In genomic region chrX:11952176-11952720, GRCh38 we compare ENCODE assay signal across 31 cellular contexts.
A peak's percentile ranks its signal among the peaks of the same experiment; 100 is the strongest.
DNase-seq lines count a peak whose midpoint lies in the region; ATAC-seq and TF ChIP-seq lines count a peak whose summit lies in the region.
"Had no signal": no experiment of that assay in that cellular context is flagged by ENCODE, and none has a peak within 500 bp of the region (broad histone marks: within the 10 kb centered on the region; RNA-seq: fewer than 3 reads in every experiment).

No MANE protein-coding gene starts in this region.

- no peaks in the 10 kb centered on the region for H3K9me3 ChIP-seq in mammary epithelial cell (replicated peaks; ENCODE audit: insufficient read depth, low read length)
- peaks cover 0 to 9% of the 10 kb centered on the region in 2 donors for H3K9me3 ChIP-seq in breast epithelium
- H3K9me3 ChIP-seq in left ventricle myocardium inferior (replicated peaks) = no peaks in the 10 kb centered on the region
- no peaks in the 10 kb centered on the region for H3K9me3 ChIP-seq in smooth muscle cell (replicated peaks; ENCODE audit: low read depth)
- H3K9me3 ChIP-seq: ascending aorta, esophagus squamous epithelium, left lung, psoas muscle, suprapubic skin, upper lobe of right lung had no signal

- H3K4me2 ChIP-seq in mammary epithelial cell (ENCODE audit: insufficient read depth, low read depth, low read length) = no peak overlapping the region
- H3K4me2 ChIP-seq in smooth muscle cell = peak overlapping the region; percentile 16

- TF ChIP-seq POLR2A in breast epithelium (IDR thresholded peaks at IDR 0.05) = no peak

- H3K9ac ChIP-seq in mammary epithelial cell (ENCODE audit: insufficient read depth, low read length) (no peak overlapping the region), smooth muscle cell (ENCODE audit: low read depth) (peak overlapping the region; percentile 34)

- no peak overlapping the region for H3K4me3 ChIP-seq in mammary epithelial cell (replicated peaks in 1 of 3; ENCODE audit: insufficient read depth in 1 of 3, low read depth in 2 of 3, low read length in 3 of 3)
- no peak overlapping the region for H3K4me3 ChIP-seq in breast epithelium
- no peak overlapping the region for H3K4me3 ChIP-seq in astrocyte of the spinal cord (ENCODE audit: low read depth, low read length)
- H3K4me3 ChIP-seq in left ventricle myocardium inferior = no peak overlapping the region
- no peak overlapping the region for H3K4me3 ChIP-seq in smooth muscle cell
- H3K4me3 ChIP-seq: ascending aorta, dorsolateral prefrontal cortex, esophagus squamous epithelium, left lung, psoas muscle, suprapubic skin, upper lobe of right lung had no signal

- ATAC-seq in GM18873 (IDR thresholded peaks at IDR 0.05; ENCODE audit: low FRiP score, unreplicated experiment) = no peak
- ATAC-seq: activated CD4-positive, CD25-positive, alpha-beta regulatory T cell treated with anti-CD3 and anti-CD28 coated beads, Interleukin-2, amount 50 U/mL, for 24 hours; activated CD8-positive, alpha-beta memory T cell treated with anti-CD3 and anti-CD28 coated beads, Interleukin-2, amount 10 ng/mL, durations not matched to agents 7 days and 5 days; left lung; naive thymus-derived CD8-positive, alpha-beta T cell; psoas muscle; SK-N-SH treated with all-trans-retinoic acid at 6 μM for 48 hours; T-helper 17 cell; upper lobe of right lung had no signal

- no peak for TF ChIP-seq CTCF in mammary epithelial cell (conservative IDR thresholded peaks at IDR 0.05 in 1 of 2, IDR thresholded peaks at IDR 0.05 in 1 of 2; ENCODE audit: extremely low read depth in 1 of 2, insufficient read depth in 1 of 2, low read depth in 1 of 2, low read length in 2 of 2)
- TF ChIP-seq CTCF in breast epithelium (IDR thresholded peaks at IDR 0.05) = no peak
- no peak for TF ChIP-seq CTCF in astrocyte of the spinal cord (IDR thresholded peaks at IDR 0.05; ENCODE audit: low read depth, low read length)
- TF ChIP-seq CTCF in left ventricle myocardium inferior (IDR thresholded peaks at IDR 0.05; ENCODE audit: borderline replicate concordance) = no peak
- no peak for TF ChIP-seq CTCF in smooth muscle cell (IDR thresholded peaks at IDR 0.05; ENCODE audit: borderline replicate concordance, insufficient read depth, poor library complexity, severe bottlenecking)

- H3K36me3 ChIP-seq in mammary epithelial cell (ENCODE audit: insufficient read depth, low read length) (no peaks in the 10 kb centered on the region), breast epithelium (no peaks in the 10 kb centered on the region), left ventricle myocardium inferior (no peaks in the 10 kb centered on the region), smooth muscle cell (ENCODE audit: low read depth) (no peaks in the 10 kb centered on the region)
- H3K36me3 ChIP-seq: ascending aorta, esophagus squamous epithelium, left lung, suprapubic skin, upper lobe of right lung had no signal

- H3K27me3 ChIP-seq in mammary epithelial cell (ENCODE audit: insufficient read depth, low read length) (no peaks in the 10 kb centered on the region), breast epithelium (no peaks in the 10 kb centered on the region), left ventricle myocardium inferior (ENCODE audit: low read depth) (no peaks in the 10 kb centered on the region), smooth muscle cell (ENCODE audit: low read depth) (no peaks in the 10 kb centered on the region)
- H3K27me3 ChIP-seq: ascending aorta, esophagus squamous epithelium, left lung, suprapubic skin, upper lobe of right lung had no signal

- H3K4me1 ChIP-seq in mammary epithelial cell (ENCODE audit: insufficient read depth, low read length) (peaks cover 22% of the 10 kb centered on the region), breast epithelium (no peaks in the 10 kb centered on the region), left ventricle myocardium inferior (no peaks in the 10 kb centered on the region), smooth muscle cell (ENCODE audit: low read depth) (peaks cover 15% of the 10 kb centered on the region)
- H3K4me1 ChIP-seq: ascending aorta, esophagus squamous epithelium, left lung, psoas muscle, suprapubic skin, upper lobe of right lung had no signal

- WGBS in mammary epithelial cell (ENCODE audit: low coverage, missing lambda C conversion rate) = 72% methylated on average over 4 of the region's 4 CpGs
- WGBS in smooth muscle cell (ENCODE audit: low lambda C conversion rate) = 52% methylated on average over 4 of the region's 4 CpGs

- no peaks in the 10 kb centered on the region for H3F3A ChIP-seq in smooth muscle cell (ENCODE audit: low read depth)

- in situ Hi-C loops in mammary epithelial cell (cut with MboI; ENCODE audit: low sequenced_read_pairs in 2 of 2) = no loop called here
- in situ Hi-C loops in astrocyte of the spinal cord (cut with HindIII; ENCODE audit: low sequenced_read_pairs) = no loop called here

- H3K27ac ChIP-seq in mammary epithelial cell (ENCODE audit: insufficient read depth, low read depth, low read length) (no peak overlapping the region), breast epithelium (no peak overlapping the region), left ventricle myocardium inferior (replicated peaks) (no peak overlapping the region), smooth muscle cell (ENCODE audit: low read depth) (peak overlapping the region; percentile 87)
- H3K27ac ChIP-seq: 22Rv1, ascending aorta, dorsolateral prefrontal cortex, esophagus squamous epithelium, left lung, psoas muscle, suprapubic skin, upper lobe of right lung had no signal

- H3K79me2 ChIP-seq in mammary epithelial cell (ENCODE audit: insufficient read depth, low read length) (no peaks in the 10 kb centered on the region), smooth muscle cell (ENCODE audit: low read depth) (no peaks in the 10 kb centered on the region)

- intact Hi-C loops in mammary epithelial cell (cut with micrococcal nuclease) = no loop called here
- intact Hi-C loops in breast epithelium (cut with DNase I; ENCODE audit: low total_unique reads) = no loop called here
- intact Hi-C loops in left ventricle myocardium inferior (cut with micrococcal nuclease) = no loop called here

- peak overlapping the region; percentile 1 for H2AFZ ChIP-seq in mammary epithelial cell (ENCODE audit: low read depth, low read length)
- no peak overlapping the region for H2AFZ ChIP-seq in smooth muscle cell (ENCODE audit: low read depth)

- BruUV-seq in mammary epithelial cell (replicated peaks; lab: Mats Ljungman, UMichigan) = no TSS peak

- dilution Hi-C loops in mammary epithelial cell (cut with HindIII; ENCODE audit: low sequenced_read_pairs) = no loop called here

- H4K20me1 ChIP-seq in mammary epithelial cell (ENCODE audit: insufficient read depth, low read length) = no peaks in the 10 kb centered on the region
- no peaks in the 10 kb centered on the region for H4K20me1 ChIP-seq in smooth muscle cell (ENCODE audit: low read depth)

- DNase-seq in mammary epithelial cell (no peak), breast epithelium (ENCODE audit: low spot score in 2 of 2) (no peak), astrocyte of the spinal cord (ENCODE audit: low read depth, low spot score) (peak; percentile 38), left ventricle myocardium inferior (peak; percentile 32), smooth muscle cell (lab: John Stamatoyannopoulos, UW; ENCODE audit: unreplicated experiment) (no peak), hippocampal formation (lab: John Stamatoyannopoulos, UW) (no peak), midbrain (lab: John Stamatoyannopoulos, UW) (no peak)
- DNase-seq: activated CD4-positive, alpha-beta T cell treated with anti-CD3 and anti-CD28 coated beads, Interleukin-2, amount 50 U/mL, for 4 hours; activated CD8-positive, alpha-beta memory T cell treated with anti-CD3 and anti-CD28 coated beads, Interleukin-2, amount 10 ng/mL, durations not matched to agents 7 days and 5 days; activated gamma-delta T cell treated with Interleukin-2 at 50 U/mL for 16 hours; activated naive CD8-positive, alpha-beta T cell treated with anti-CD3 and anti-CD28 coated beads, Interleukin-2, amount 10 ng/mL, durations not matched to agents 7 days and 5 days; activated T-cell treated with anti-CD3 and anti-CD28 coated beads, Interleukin-2, amount 50 U/mL, for 48 hours; cerebellar nuclear complex; DMS79 treated with DMSO at 0.1 percent for 48 hours; dorsolateral prefrontal cortex; esophagus squamous epithelium; GF-D8; left lung; naive thymus-derived CD8-positive, alpha-beta T cell; NCI-H510A; nucleus accumbens; psoas muscle; stimulated activated naive CD4-positive, alpha-beta T cell; T-helper 17 cell; upper lobe of right lung had no signal

- CTCF ChIA-PET in mammary epithelial cell (lab: Charles Lee; ENCODE audit: low non-redundant PET) = no interaction called here

Comparison
In these comparisons a context has a peak if more than half of its experiments do, and no peak if none do; other contexts are left out.
1. DNase-seq: peak in astrocyte of the spinal cord (single experiment) and left ventricle myocardium inferior (single experiment); none in mammary epithelial cell (single experiment), breast epithelium (0 of 2), smooth muscle cell (single experiment), hippocampal formation (0 of 2) and midbrain (single experiment).